Comparison of ENCODE assay signal across 35 cellular contexts in the genomic region with DNA sequence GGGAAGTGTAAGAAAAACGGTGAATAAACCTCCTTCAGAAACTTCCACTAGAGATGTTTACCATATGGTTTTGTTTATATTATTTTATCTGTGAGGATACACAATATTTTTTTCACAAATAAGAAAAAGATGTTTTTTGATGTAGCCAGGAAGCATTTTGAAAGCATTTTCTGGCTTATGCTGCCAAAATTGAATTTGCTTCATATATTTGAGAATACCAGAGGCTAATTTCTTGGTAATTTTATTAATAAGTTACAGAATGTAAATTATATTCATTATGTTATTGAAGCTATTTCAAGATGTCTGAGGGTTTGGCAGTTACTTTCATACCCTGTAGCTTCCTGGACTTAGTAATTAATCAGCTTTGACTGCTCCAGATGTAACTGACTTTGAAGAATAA.
"Had no signal": no experiment of that assay in that cellular context is flagged by ENCODE, and none has a peak within 500 bp of the region (broad histone marks: within the 10 kb centered on the region; RNA-seq: fewer than 3 reads in every experiment).

No MANE protein-coding gene starts in this region.

- H3K4me3 ChIP-seq: MG63 had no signal

- H3K27me3 ChIP-seq: MG63 had no signal

- H3K9me3 ChIP-seq: MG63 had no signal

- H3K4me2 ChIP-seq: KMS-11 had no signal

- H3K9ac ChIP-seq: KMS-11 had no signal

- DNase-seq: Karpas-422, Kasumi-1, MG63, MM.1S, MV-4-11, NCI-H1048, NCI-H1092, NCI-H1092 treated with DMSO at 0.1 percent for 48 hours, NCI-H1105, NCI-H1105 treated with DMSO at 0.1 percent for 48 hours, NCI-H1417, NCI-H1417 treated with DMSO at 0.1 percent for 48 hours, NCI-H1436, NCI-H1436 treated with DMSO at 0.1 percent for 48 hours, NCI-H146, NCI-H1694, NCI-H1694 treated with DMSO at 0.1 percent for 48 hours, NCI-H187, NCI-H187 treated with DMSO at 0.1 percent for 48 hours, NCI-H1930, NCI-H2029, NCI-H2029 treated with DMSO at 0.1 percent for 48 hours, NCI-H2081, NCI-H2081 treated with DMSO at 0.1 percent for 48 hours, NCI-H2107, NCI-H2171, NCI-H2171 treated with DMSO at 0.1 percent for 48 hours, NCI-H2227 treated with DMSO at 0.1 percent for 48 hours, NCI-H226, NCI-H345, NCI-H446, NCI-H446 treated with DMSO at 0.1 percent for 48 hours, NCI-H510A, NCI-H510A treated with DMSO at 0.1 percent for 48 hours had no signal

- H3K27ac ChIP-seq: KMS-11 had no signal

- H3K36me3 ChIP-seq: MG63 had no signal
